ENCODE assay signal across 1 cellular context in the genomic region with DNA sequence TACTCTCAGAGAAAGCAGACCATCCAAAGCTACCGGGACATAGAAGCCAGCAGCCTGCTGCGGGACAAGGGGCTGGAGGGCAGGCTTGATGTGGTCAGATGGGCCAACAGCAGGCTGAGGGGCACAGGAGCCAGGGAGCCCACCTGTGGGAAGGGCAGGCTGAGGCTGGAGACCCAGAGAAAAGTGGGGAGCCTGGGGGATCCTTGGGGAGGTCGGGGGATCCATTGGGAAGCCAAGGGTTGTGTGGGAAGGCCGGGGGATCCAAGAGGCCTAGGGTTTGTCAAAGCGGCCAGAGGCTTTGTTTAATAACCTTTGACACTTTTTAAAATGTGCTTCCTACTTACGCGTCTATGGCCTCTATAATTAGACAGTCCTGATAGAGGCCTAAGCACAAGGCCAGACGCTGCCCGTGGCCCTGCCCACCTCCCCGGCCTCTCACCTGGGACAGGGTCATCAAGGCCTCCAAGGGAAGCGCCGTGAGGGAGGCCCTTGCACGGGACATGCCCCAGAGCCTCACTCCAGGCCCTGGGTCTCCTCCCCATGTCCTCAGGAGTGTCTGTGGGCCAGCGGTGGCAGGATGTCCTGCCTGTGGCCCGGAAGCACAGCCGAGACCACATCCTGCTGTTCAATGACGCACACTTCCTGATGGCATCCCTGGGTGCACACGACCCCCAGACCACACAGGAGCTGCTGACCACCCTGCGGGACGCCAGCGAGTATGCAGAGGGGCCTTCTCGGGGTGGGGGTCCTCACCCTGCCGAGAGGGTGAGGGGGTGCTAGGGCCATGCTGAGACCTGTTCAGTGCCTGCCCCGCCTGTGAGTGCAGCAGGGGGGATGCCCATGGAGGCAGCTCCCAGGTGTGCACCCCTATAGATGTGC.
TF ChIP-seq lines count a peak whose summit lies in the region.

No MANE protein-coding gene starts in this region.

TF ChIP-seq in K562, 482 proteins besides CTCF, POLR2A, EP300 and RAD21:
- TF ChIP-seq, protein P1, sequence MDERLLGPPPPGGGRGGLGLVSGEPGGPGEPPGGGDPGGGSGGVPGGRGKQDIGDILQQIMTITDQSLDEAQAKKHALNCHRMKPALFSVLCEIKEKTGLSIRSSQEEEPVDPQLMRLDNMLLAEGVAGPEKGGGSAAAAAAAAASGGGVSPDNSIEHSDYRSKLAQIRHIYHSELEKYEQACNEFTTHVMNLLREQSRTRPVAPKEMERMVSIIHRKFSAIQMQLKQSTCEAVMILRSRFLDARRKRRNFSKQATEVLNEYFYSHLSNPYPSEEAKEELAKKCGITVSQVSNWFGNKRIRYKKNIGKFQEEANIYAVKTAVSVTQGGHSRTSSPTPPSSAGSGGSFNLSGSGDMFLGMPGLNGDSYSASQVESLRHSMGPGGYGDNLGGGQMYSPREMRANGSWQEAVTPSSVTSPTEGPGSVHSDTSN (CRISPR knock-in tag; IDR thresholded peaks at IDR 0.05; ENCODE audit: low read depth): no peak
- TF ChIP-seq, protein P1 (tag; conservative IDR thresholded peaks at IDR 0.05; ENCODE audit: low read depth): no peak
- peak; percentile 53 for TF ChIP-seq POLR2G (IDR thresholded peaks at IDR 0.05; ENCODE audit: low read depth, low read length)
